Comparison of ENCODE assay signal across 1 cellular context in genomic region chr4:40909363-40909876, GRCh38.
TF ChIP-seq lines count a peak whose summit lies in the region.

No MANE protein-coding gene starts in this region.

TF ChIP-seq in HCT116, 20 proteins besides CTCF, POLR2A, EP300 and RAD21 (continued from another document):
- TF ChIP-seq SP1 (IDR thresholded peaks at IDR 0.05; ENCODE audit: low read depth): no peak
- TF ChIP-seq SIN3A (IDR thresholded peaks at IDR 0.05; ENCODE audit: low read depth): no peak
